Comparison of ENCODE assay signal across 1 cellular context in genomic region chr1:62686822-62687221, GRCh38.
TF ChIP-seq lines count a peak whose summit lies in the region.

No MANE protein-coding gene starts in this region.

TF ChIP-seq in WTC11, 78 proteins besides CTCF, POLR2A, EP300 and RAD21 (continued from another document):
- TF ChIP-seq HMGXB4 (CRISPR knock-in tag; IDR thresholded peaks at IDR 0.05), result no peak
- no peak for TF ChIP-seq ZNF396 (CRISPR knock-in tag; IDR thresholded peaks at IDR 0.05; ENCODE audit: borderline replicate concordance)
- TF ChIP-seq E2F4 (CRISPR knock-in tag; IDR thresholded peaks at IDR 0.05; ENCODE audit: borderline replicate concordance, low read depth), result no peak
- TF ChIP-seq FOXJ3 (CRISPR knock-in tag; IDR thresholded peaks at IDR 0.05; ENCODE audit: borderline replicate concordance), result no peak
